In the genomic region with DNA sequence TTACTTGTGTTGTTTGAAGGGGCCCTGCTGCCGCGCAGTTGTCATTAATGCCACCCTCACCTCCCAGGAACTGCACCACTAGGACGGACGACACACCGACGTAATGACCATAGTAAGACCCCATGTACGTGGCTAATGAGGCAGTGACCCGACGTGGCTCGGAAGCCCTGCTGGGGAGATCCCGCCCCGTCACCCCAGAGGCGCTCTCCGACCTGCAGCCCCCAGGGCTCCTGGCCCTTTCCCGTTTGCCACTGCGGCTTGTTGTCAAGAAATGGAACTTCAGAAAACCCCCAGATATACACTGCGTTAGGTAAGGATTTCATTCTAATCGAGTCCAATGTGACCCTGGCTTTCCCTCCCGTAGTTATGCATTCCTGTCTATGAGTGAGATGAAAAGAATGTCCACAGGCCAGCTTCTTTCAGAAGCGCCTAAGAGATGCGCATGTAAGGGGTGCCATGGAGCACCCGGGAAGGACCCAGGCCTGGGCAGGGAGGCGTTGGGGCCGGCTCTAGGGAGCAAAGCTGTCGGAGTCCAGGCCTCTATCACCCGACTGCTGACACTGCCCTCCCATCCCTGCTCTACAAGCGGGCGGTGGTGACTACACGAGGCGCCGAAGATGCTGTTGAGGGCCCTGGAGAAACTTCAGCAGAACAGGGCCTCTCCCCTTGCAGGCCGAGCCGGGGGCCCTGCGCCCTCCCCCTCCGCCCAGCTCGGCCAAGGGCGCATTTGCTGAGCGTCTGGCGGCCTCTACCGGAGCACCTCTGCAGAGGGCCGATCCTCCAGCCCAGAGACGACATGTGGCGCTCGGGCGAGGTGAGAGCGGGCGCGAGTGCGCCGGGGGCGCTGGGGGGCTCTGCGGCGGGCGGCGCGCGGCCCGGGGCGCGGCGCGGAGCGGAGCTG, we compare ENCODE assay signal across 9 cellular contexts. TPM values are rescaled to one million over a fixed set of nuclear protein-coding genes. Genes with fewer than 3 reads are reported as not detected.
DNase-seq lines count a peak whose midpoint lies in the region; ATAC-seq and TF ChIP-seq lines count a peak whose summit lies in the region.
"Had no signal": no experiment of that assay in that cellular context is flagged by ENCODE, and none has a peak within 500 bp of the region (broad histone marks: within the 10 kb centered on the region; RNA-seq: fewer than 3 reads in every experiment).

A gene (plus strand): TSS at position 765 of the 901 bp plus-strand sequence. CDS start 2,187 bp downstream, outside the sequence.

- no peaks in the 10 kb centered on the region for H3K36me3 Mint-ChIP-seq in stimulated activated memory B cell treated with anti-CD40 and anti-IgM and Interleukin-4, amounts not matched to agents 10 μg/mL and 1 μg/mL and 100 μg/mL, for 72 hours
- H3K36me3 Mint-ChIP-seq in Caco-2 (ENCODE audit: insufficient read depth, unreplicated experiment): no peaks in the 10 kb centered on the region

- BruUV-seq in Caco-2 (replicated peaks; lab: Mats Ljungman, UMichigan): no TSS peak

- H3K27ac ChIP-seq in C4-2B: no peak within 1 kb of the TSS
- peak within 1 kb of the TSS in 28 of 59 donors; percentile 12 to 81 (median 44) for H3K27ac ChIP-seq in dorsolateral prefrontal cortex
- H3K27ac ChIP-seq in mesodermal cell (ENCODE audit: low read depth, low read length, severe bottlenecking): peak within 1 kb of the TSS; percentile 5

- H3K4me1 Mint-ChIP-seq in stimulated activated memory B cell treated with anti-CD40 and anti-IgM and Interleukin-4, amounts not matched to agents 10 μg/mL and 1 μg/mL and 100 μg/mL, for 72 hours: no peaks in the 10 kb centered on the region
- no peaks in the 10 kb centered on the region for H3K4me1 Mint-ChIP-seq in Caco-2 (ENCODE audit: low read depth, unreplicated experiment)
- H3K4me1 Mint-ChIP-seq: activated CD4-positive, alpha-beta T cell treated with anti-CD3 and anti-CD28 coated beads, Interleukin-2, amount 10 ng/mL, durations not matched to agents 24 days and 14 days had no signal

- H3K27me3 Mint-ChIP-seq in stimulated activated memory B cell treated with anti-CD40 and anti-IgM and Interleukin-4, amounts not matched to agents 10 μg/mL and 1 μg/mL and 100 μg/mL, for 72 hours: peaks cover 11% of the 10 kb centered on the region
- H3K27me3 Mint-ChIP-seq in Caco-2 (ENCODE audit: insufficient read depth, unreplicated experiment): no peaks in the 10 kb centered on the region

- peaks cover 0 to 54% (median 20%) of the 10 kb centered on the region in 45 donors for H3K27me3 ChIP-seq in dorsolateral prefrontal cortex
- no peaks in the 10 kb centered on the region for H3K27me3 ChIP-seq in Caco-2 (replicated peaks; ENCODE audit: control insufficient read depth, insufficient read depth, low read length)

- 18 to 19% methylated on average over 33 to 60 of the region's 63 CpGs for WGBS in mesodermal cell (ENCODE audit: insufficient coverage in 2 of 2), 2 experiments

- H3K4me3 ChIP-seq in dorsolateral prefrontal cortex: peak within 1 kb of the TSS; percentile 14 to 67 (median 54)
- H3K4me3 ChIP-seq in mesodermal cell (ENCODE audit: extremely low read depth, insufficient read depth, low read length, poor library complexity, severe bottlenecking): peak within 1 kb of the TSS; percentile 45
- no peak within 1 kb of the TSS for H3K4me3 ChIP-seq in Caco-2 (ENCODE audit: low read depth, low read length)

- no peak for ATAC-seq in stimulated activated memory B cell treated with anti-CD40 and anti-IgM and Interleukin-4, amounts not matched to agents 10 μg/mL and 1 μg/mL and 100 μg/mL, for 72 hours
- no peak for ATAC-seq in GM18868 (IDR thresholded peaks at IDR 0.05; ENCODE audit: unreplicated experiment)

- no peak within 1 kb of the TSS for H3K4me3 Mint-ChIP-seq in stimulated activated memory B cell treated with anti-CD40 and anti-IgM and Interleukin-4, amounts not matched to agents 10 μg/mL and 1 μg/mL and 100 μg/mL, for 72 hours
- no peak within 1 kb of the TSS for H3K4me3 Mint-ChIP-seq in Caco-2 (ENCODE audit: unreplicated experiment)
- H3K4me3 Mint-ChIP-seq: activated CD4-positive, alpha-beta T cell treated with anti-CD3 and anti-CD28 coated beads, Interleukin-2, amount 10 ng/mL, durations not matched to agents 24 days and 14 days had no signal

- TF ChIP-seq CTCF in C4-2B (conservative IDR thresholded peaks at IDR 0.05) (peak; percentile 88), dorsolateral prefrontal cortex (IDR thresholded peaks at IDR 0.05 in 54 of 56, conservative IDR thresholded peaks at IDR 0.05 in 2 of 56; ENCODE audit: low read depth in 1 of 56, partially characterized antibody in 56 of 56) (peak in 32 of 56 donors; percentile 9 to 45 (median 26)), Caco-2 (IDR thresholded peaks at IDR 0.05; ENCODE audit: insufficient read depth in 1 of 2, low read depth in 1 of 2, low read length in 1 of 2, severe bottlenecking in 1 of 2, unreplicated experiment in 1 of 2) (no peak)

- intact Hi-C loops in dorsolateral prefrontal cortex (cut with DNase I): loop anchor here (5.0 to 10.0 kb wide), 3 partner anchors 829 to 1362 kb away; no protein-coding TSS in a partner anchor
- intact Hi-C loops in Caco-2 (cut with micrococcal nuclease; ENCODE audit: unreplicated experiment): loop anchor here (10.0 kb wide), 1 partner anchor 62 kb away; no protein-coding TSS in a partner anchor

- DNase-seq in NCI-H1105 treated with DMSO at 0.1 percent for 48 hours (lab: John Stamatoyannopoulos, UW) (peak; percentile 43), dorsolateral prefrontal cortex (peak in 5 of 10 donors; percentile 51 to 72 (median 57)), KBM-7 (no peak), Caco-2 (no peak)
- DNase-seq: activated CD4-positive, alpha-beta T cell treated with anti-CD3 and anti-CD28 coated beads, Interleukin-2, amount 10 ng/mL, durations not matched to agents 24 days and 14 days had no signal

- no peak within 1 kb of the TSS for H3K27ac Mint-ChIP-seq in stimulated activated memory B cell treated with anti-CD40 and anti-IgM and Interleukin-4, amounts not matched to agents 10 μg/mL and 1 μg/mL and 100 μg/mL, for 72 hours
- H3K27ac Mint-ChIP-seq in Caco-2 (ENCODE audit: unreplicated experiment): no peak within 1 kb of the TSS
- H3K27ac Mint-ChIP-seq: activated CD4-positive, alpha-beta T cell treated with anti-CD3 and anti-CD28 coated beads, Interleukin-2, amount 10 ng/mL, durations not matched to agents 24 days and 14 days had no signal

- in situ Hi-C loops in KBM-7 (cut with MboI; ENCODE audit: low pct_unique_long_range_greater_than_20kb, low sequenced_read_pairs): no loop called here

- H3K36me3 ChIP-seq in mesodermal cell (ENCODE audit: control insufficient read depth, insufficient read depth, low read length): no peaks in the 10 kb centered on the region
- H3K36me3 ChIP-seq in Caco-2 (ENCODE audit: control insufficient read depth, insufficient read depth, low read length): no peaks in the 10 kb centered on the region

- H3K4me1 ChIP-seq in mesodermal cell (ENCODE audit: control insufficient read depth, insufficient read depth, low read length, poor library complexity, severe bottlenecking) (peaks cover 7% of the 10 kb centered on the region), Caco-2 (no peaks in the 10 kb centered on the region)

- H3K9me3 ChIP-seq in mesodermal cell (ENCODE audit: control insufficient read depth, low read length) (no peaks in the 10 kb centered on the region), Caco-2 (no peaks in the 10 kb centered on the region)

- no peaks in the 10 kb centered on the region for H3K9me3 Mint-ChIP-seq in stimulated activated memory B cell treated with anti-CD40 and anti-IgM and Interleukin-4, amounts not matched to agents 10 μg/mL and 1 μg/mL and 100 μg/mL, for 72 hours
- no peaks in the 10 kb centered on the region for H3K9me3 Mint-ChIP-seq in Caco-2 (ENCODE audit: unreplicated experiment)
- H3K9me3 Mint-ChIP-seq: activated CD4-positive, alpha-beta T cell treated with anti-CD3 and anti-CD28 coated beads, Interleukin-2, amount 10 ng/mL, durations not matched to agents 24 days and 14 days had no signal

- POLR2A ChIA-PET in Caco-2 (lab: Charles Lee): no interaction called here

- CTCF ChIA-PET in Caco-2 (lab: Charles Lee): no interaction called here

RNA-seq across cellular contexts. Expression of the gene that starts here (rescaled TPM):
- 100 to 1,000 TPM in 2 of 120 experiments, 10 to 100 TPM in 118; 18.6 to 115 (median 53.3) TPM for total RNA-seq in dorsolateral prefrontal cortex
- polyA plus RNA-seq in mesodermal cell (2013, experiment 1 of 2): 1.7 TPM
- polyA plus RNA-seq in mesodermal cell (2013, experiment 2 of 2): 1.8 TPM
- total RNA-seq in Caco-2 (2022): not detected in 2 replicates
- total RNA-seq: activated CD4-positive, alpha-beta T cell treated with anti-CD3 and anti-CD28 coated beads, Interleukin-2, amount 10 ng/mL, durations not matched to agents 24 days and 14 days had no signal

Comparison
In these comparisons a context has a peak if more than half of its experiments do, and no peak if none do; other contexts are left out.
1. RNA of the gene that starts here (total RNA-seq): 18.6 to 115 TPM in dorsolateral prefrontal cortex; not detected in Caco-2; every median in the first group is over 10 times any median in the second.
2. CTCF ChIP-seq: peak in C4-2B (single experiment) and dorsolateral prefrontal cortex (32 of 56); none in Caco-2 (0 of 2).